In genomic region chr4:114226968-114227760, GRCh38 we compare ENCODE assay signal across 12 cellular contexts.
DNase-seq lines count a peak whose midpoint lies in the region; ATAC-seq and TF ChIP-seq lines count a peak whose summit lies in the region.
"Had no signal": no experiment of that assay in that cellular context is flagged by ENCODE, and none has a peak within 500 bp of the region (broad histone marks: within the 10 kb centered on the region; RNA-seq: fewer than 3 reads in every experiment).

No MANE protein-coding gene starts in this region.

- peak; percentile 88 for ATAC-seq in GM18870 (IDR thresholded peaks at IDR 0.05; ENCODE audit: unreplicated experiment)
- ATAC-seq in GM21529 (IDR thresholded peaks at IDR 0.05; ENCODE audit: unreplicated experiment): peak; percentile 99
- ATAC-seq in HG03354 (IDR thresholded peaks at IDR 0.05; ENCODE audit: poor library complexity, severe bottlenecking, unreplicated experiment): peak; percentile 99
- no peak for ATAC-seq in HG02759 (IDR thresholded peaks at IDR 0.05; ENCODE audit: unreplicated experiment)

- no peak overlapping the region for H3K4me3 ChIP-seq in foreskin fibroblast (ENCODE audit: low read depth in 1 of 2, low read length in 2 of 2)

- no peak for TF ChIP-seq CTCF in foreskin fibroblast (IDR thresholded peaks at IDR 0.05; ENCODE audit: low read depth, low read length)

- DNase-seq in foreskin fibroblast: peak; percentile 33 to 58
- no peak for DNase-seq in SHP77 (lab: John Stamatoyannopoulos, UW)
- DNase-seq in activated CD8-positive, alpha-beta memory T cell treated with anti-CD3 and anti-CD28 coated beads, Interleukin-2, amount 50 U/mL, for 48 hours: no peak
- no peak for DNase-seq in hippocampal formation (lab: John Stamatoyannopoulos, UW)
- DNase-seq: activated naive CD8-positive, alpha-beta T cell treated with anti-CD3 and anti-CD28 coated beads, Interleukin-2, amount 10 ng/mL, durations not matched to agents 7 days and 5 days; KBM-7; NCI-H1694; NCI-H748 treated with DMSO at 0.1 percent for 48 hours had no signal

Comparison
In these comparisons a context has a peak if more than half of its experiments do, and no peak if none do; other contexts are left out.
1. DNase-seq: peak in foreskin fibroblast (2 of 2); none in SHP77 (0 of 2), activated CD8-positive, alpha-beta memory T cell treated with anti-CD3 and anti-CD28 coated beads, Interleukin-2, amount 50 U/mL, for 48 hours (single experiment) and hippocampal formation (0 of 2).